ENCODE assay signal across 8 cellular contexts in the genomic region with DNA sequence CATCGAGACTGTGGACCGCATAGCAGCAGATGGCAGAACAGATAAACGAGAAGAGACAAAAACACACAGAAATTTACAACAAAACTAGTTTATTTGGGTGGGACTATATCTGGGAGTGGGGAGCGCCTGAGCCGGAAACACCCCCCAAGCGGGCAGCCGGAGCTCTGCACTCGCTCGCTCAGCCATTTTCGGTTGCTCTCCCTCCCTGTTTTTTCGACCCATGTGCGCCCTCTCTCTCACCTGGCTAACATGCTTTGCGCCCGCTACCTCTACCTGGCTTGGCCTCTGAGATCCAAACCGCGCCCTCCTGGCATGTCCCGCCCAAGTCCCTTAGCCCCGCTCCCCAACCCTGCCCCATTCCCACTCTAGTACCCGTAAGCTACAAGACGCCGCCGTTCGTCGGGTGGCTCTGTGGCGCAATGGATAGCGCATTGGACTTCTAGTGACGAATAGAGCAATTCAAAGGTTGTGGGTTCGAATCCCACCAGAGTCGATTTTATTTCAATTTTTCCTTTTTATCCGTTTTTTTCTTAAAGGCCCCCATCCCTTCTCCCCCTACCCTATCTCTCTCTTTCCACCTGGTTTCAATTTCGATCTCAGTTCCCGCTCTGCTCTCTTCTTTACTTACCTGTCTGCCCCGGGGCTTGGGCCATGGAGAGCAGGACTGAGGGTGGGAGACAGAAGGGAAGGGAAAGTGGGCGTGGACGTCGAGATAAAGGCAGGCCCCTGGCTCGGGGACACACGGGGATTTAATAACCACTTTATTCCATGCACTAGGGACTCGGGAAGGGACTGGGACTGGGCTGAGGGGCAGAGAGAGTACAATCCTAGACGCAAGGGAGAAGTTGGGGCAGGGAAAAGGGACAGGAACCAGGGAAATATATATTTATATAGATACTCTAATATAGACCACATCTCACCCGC. TPM values are rescaled to one million over a fixed set of nuclear protein-coding genes. Genes with fewer than 3 reads are reported as not detected.
DNase-seq lines count a peak whose midpoint lies in the region; ATAC-seq, FAIRE-seq and TF ChIP-seq lines count a peak whose summit lies in the region.

No MANE protein-coding gene starts in this region.

- intact Hi-C loops in Calu3 (cut with micrococcal nuclease; ENCODE audit: unreplicated experiment): loop anchor here (5.0 kb wide), 1 partner anchor 37 kb away; no protein-coding TSS in a partner anchor
- intact Hi-C loops in pancreas (cut with DNase I): loop anchor here in 1 of 3 donors (10.0 kb wide), 1 partner anchor 64 kb away; no protein-coding TSS in a partner anchor
- intact Hi-C loops in uterus (cut with DNase I; ENCODE audit: low total_unique reads): loop anchor here (10.0 kb wide), 1 partner anchor 64 kb away; no protein-coding TSS in a partner anchor

- DNase-seq in Calu3 (peak; percentile 85), HUDEP-2 (lab: John Stamatoyannopoulos, UW; ENCODE audit: unreplicated experiment in 76 of 76) (peak in 69 of 76 experiments; percentile 28 to 94 (median 77)), RWPE1 (ENCODE audit: low spot score) (peak; percentile 83), glomerular endothelial cell (ENCODE audit: extremely low read depth, low read depth, low spot score) (peak; percentile 31), pancreas (peak; percentile 63 to 91 (median 82)), uterus (peak; percentile 58 to 59)
- peak; percentile 45 to 69 (median 62) for DNase-seq in activated naive CD4-positive, alpha-beta T cell (lab: John Stamatoyannopoulos, UW)

- H3K4me3 Mint-ChIP-seq in Calu3 (ENCODE audit: low read depth, unreplicated experiment): peak overlapping the region; percentile 91

- POLR2A ChIA-PET in RWPE1 (lab: Yijun Ruan, JAX; ENCODE audit: low non-redundant PET): no interaction called here

- TF ChIP-seq CTCF in Calu3 (IDR thresholded peaks at IDR 0.05; ENCODE audit: unreplicated experiment) (peak; percentile 32), RWPE1 (conservative IDR thresholded peaks at IDR 0.05; ENCODE audit: low read depth) (peak; percentile 27; the same call in 1 of the 2 replicates), pancreas (IDR thresholded peaks at IDR 0.05) (peak in 1 of 4 donors; percentile 8), uterus (IDR thresholded peaks at IDR 0.05) (peak in 2 of 4 experiments; percentile 40 to 43)

- H3K36me3 ChIP-seq in pancreas (no peaks in the 10 kb centered on the region), uterus (no peaks in the 10 kb centered on the region)

- peaks cover 53% of the 10 kb centered on the region for H3K36me3 Mint-ChIP-seq in Calu3 (ENCODE audit: insufficient read depth, unreplicated experiment)

- ATAC-seq in pancreas (peak; percentile 10 to 28 (median 22)), GM21515 (IDR thresholded peaks at IDR 0.05; ENCODE audit: unreplicated experiment) (no peak)

- no peaks in the 10 kb centered on the region for H3K9me3 Mint-ChIP-seq in Calu3 (ENCODE audit: low read depth, unreplicated experiment)

- CTCF ChIA-PET in Calu3 (lab: Charles Lee): interaction anchor here (0.8 to 2.2 kb wide), 6 partner anchors 12 to 65 kb away, joined by 3 to 8 read pairs (median 4); no protein-coding TSS in a partner anchor
- CTCF ChIA-PET in RWPE1 (lab: Yijun Ruan, JAX): interaction anchor here (1.0 to 1.2 kb wide), 5 partner anchors 14 to 65 kb away, joined by 3 to 5 read pairs (median 3); no protein-coding TSS in a partner anchor

- H3K4me1 Mint-ChIP-seq in Calu3 (ENCODE audit: low read depth, unreplicated experiment): peaks cover 50% of the 10 kb centered on the region

- H3K27me3 Mint-ChIP-seq in Calu3 (ENCODE audit: unreplicated experiment): peaks cover 56% of the 10 kb centered on the region

- no TSS peak for BruUV-seq in Calu3 (replicated peaks; lab: Mats Ljungman, UMichigan)

- H3K4me3 ChIP-seq in pancreas: peak overlapping the region in 3 of 4 donors; percentile 18 to 57 (median 38)
- peak overlapping the region; percentile 43 to 50 for H3K4me3 ChIP-seq in uterus

- H3K27ac ChIP-seq in RWPE1 (peak overlapping the region; percentile 90), pancreas (peak overlapping the region in 2 of 4 donors; percentile 17 to 54), uterus (peak overlapping the region; percentile 82 to 98)

- peaks cover 0 to 6% (median 0%) of the 10 kb centered on the region in 4 donors for H3K27me3 ChIP-seq in pancreas
- H3K27me3 ChIP-seq in uterus: no peaks in the 10 kb centered on the region

- H3K27ac Mint-ChIP-seq in Calu3 (ENCODE audit: unreplicated experiment): peak overlapping the region; percentile 98

- no peaks in the 10 kb centered on the region for H3K9me3 ChIP-seq in pancreas
- H3K9me3 ChIP-seq in uterus: no peaks in the 10 kb centered on the region

- FAIRE-seq in pancreas (lab: Jason Lieb, UNC): no peak

- H3K4me1 ChIP-seq in pancreas (peaks cover 17 to 54% (median 28%) of the 10 kb centered on the region in 3 donors), uterus (peaks cover 0 to 45% of the 10 kb centered on the region in 2 donors)

- no peak for TF ChIP-seq POLR2A in uterus (IDR thresholded peaks at IDR 0.05)

- WGBS in pancreas, 2 donors: 1 to 2% methylated on average over 36 to 41 of the region's 41 CpGs

RNA-seq across cellular contexts. Expression of a gene that starts 2.5 kb away (rescaled TPM):
- total RNA-seq in Calu3 (2022) (0.20 TPM in 1 of 2 replicates, not detected in the other), glomerular endothelial cell (not detected in 2 replicates), pancreas (not detected), uterus (under 1 TPM in 1 of 4 donors, not detected in 3; 0.26 TPM)
- under 1 TPM in 1 of 2 donors, not detected in 1; 0.35 TPM for polyA plus RNA-seq in pancreas

RNA-seq across cellular contexts. Expression of a gene that starts 3.1 kb away (rescaled TPM):
- total RNA-seq in Calu3 (2022): 0.28 and 0.69 TPM in 2 replicates
- total RNA-seq in glomerular endothelial cell: not detected in 2 replicates
- not detected for total RNA-seq in pancreas
- under 1 TPM; 0.08 to 0.16 TPM for polyA plus RNA-seq in pancreas
- under 1 TPM in 1 of 4 donors, not detected in 3; 0.61 TPM for total RNA-seq in uterus

RNA-seq across cellular contexts. Expression of a gene that starts 31.4 kb away (rescaled TPM):
- total RNA-seq in Calu3 (2022) (16.1 and 17.0 TPM in 2 replicates), glomerular endothelial cell (12.5 and 23.7 TPM in 2 replicates), pancreas (100 to 1,000 TPM in 2 of 6 donors, 10 to 100 TPM in 4; 17.5 to 105 (median 67.6) TPM), uterus (100 to 1,000 TPM in 3 of 4 donors, 10 to 100 TPM in 1; 20.0 to 396 (median 163) TPM)
- 100 to 1,000 TPM; 107 to 158 TPM for polyA plus RNA-seq in pancreas

RNA-seq across cellular contexts. Expression of a gene that starts 33.3 kb away (rescaled TPM):
- total RNA-seq in Calu3 (2022): not detected in 2 replicates
- total RNA-seq in glomerular endothelial cell: not detected in 2 replicates
- under 1 TPM in 1 of 6 donors, not detected in 5; 0.31 TPM for total RNA-seq in pancreas
- polyA plus RNA-seq in pancreas: under 1 TPM in 1 of 2 donors, not detected in 1; 0.16 TPM
- not detected for total RNA-seq in uterus

RNA-seq across cellular contexts. Expression of a gene that starts 42.0 kb away (rescaled TPM):
- 18.1 and 22.1 TPM in 2 replicates for total RNA-seq in Calu3 (2022)
- total RNA-seq in glomerular endothelial cell: 10.6 and 13.2 TPM in 2 replicates
- 10 to 100 TPM; 19.5 to 35.7 (median 29.6) TPM for total RNA-seq in pancreas
- 10 to 100 TPM; 29.8 to 82.0 TPM for polyA plus RNA-seq in pancreas
- 100 to 1,000 TPM in 1 of 4 donors, 10 to 100 TPM in 2, 1 to 10 TPM in 1; 6.7 to 150 (median 14.1) TPM for total RNA-seq in uterus

Comparison
In these comparisons a context has a peak if more than half of its experiments do, and no peak if none do; other contexts are left out.
1. DNase-seq: peak in every context shown above with its lines; median percentile 85 in Calu3; 83 in RWPE1; 82 in pancreas; 77 in HUDEP-2; 62 in activated naive CD4-positive, alpha-beta T cell; 58 in uterus; 31 in glomerular endothelial cell.